8 cellular contexts compared by ENCODE assay signal in genomic region chr12:122421263-122421814, GRCh38. TPM values are rescaled to one million over a fixed set of nuclear protein-coding genes. Genes with fewer than 3 reads are reported as not detected.
DNase-seq lines count a peak whose midpoint lies in the region; ATAC-seq and TF ChIP-seq lines count a peak whose summit lies in the region.

No MANE protein-coding gene starts in this region.

- H3K36me3 Mint-ChIP-seq in activated B cell treated with CpG ODN at 0.5 μM for 24 hours (ENCODE audit: low read depth) (peaks cover 5% of the 10 kb centered on the region), natural killer cell (no peaks in the 10 kb centered on the region)

- peak overlapping the region; percentile 80 for H3K4me3 ChIP-seq in MM.1S (ENCODE audit: low read length)

- no peaks in the 10 kb centered on the region for H3K27me3 ChIP-seq in MM.1S (replicated peaks; ENCODE audit: insufficient read depth, low read length)

- no peaks in the 10 kb centered on the region; the same call in 1 of the 2 replicates for H3K4me1 ChIP-seq in MM.1S (ENCODE audit: low read length)

- H3K9me3 ChIP-seq in MM.1S (replicated peaks; ENCODE audit: insufficient read depth, low read length): no peaks in the 10 kb centered on the region

- intact Hi-C loops in activated B cell treated with CpG ODN at 0.5 μM for 24 hours (cut with micrococcal nuclease) (loop anchor here (1.0 to 5.0 kb wide), 4 partner anchors 8 to 154 kb away; partner anchors contain the start of gene VPS33A), natural killer cell (cut with micrococcal nuclease) (no loop called here)

- DNase-seq in DMS 273 (lab: John Stamatoyannopoulos, UW; ENCODE audit: unreplicated experiment): peak; percentile 78
- no peak for DNase-seq in DMS 273 treated with DMSO at 0.1 percent for 48 hours (lab: John Stamatoyannopoulos, UW)
- DNase-seq in MM.1S: peak; percentile 14
- no peak for DNase-seq in activated B cell treated with CpG ODN at 0.5 μM for 24 hours
- DNase-seq in fibroblast of gingiva (ENCODE audit: low read depth): peak; percentile 41
- no peak for DNase-seq in natural killer cell

- no peaks in the 10 kb centered on the region for H3K9me3 Mint-ChIP-seq in activated B cell treated with CpG ODN at 0.5 μM for 24 hours
- no peaks in the 10 kb centered on the region for H3K9me3 Mint-ChIP-seq in natural killer cell

- TF ChIP-seq CTCF in MM.1S (IDR thresholded peaks at IDR 0.05; ENCODE audit: low read length) (no peak), activated B cell treated with CpG ODN at 0.5 μM for 24 hours (IDR thresholded peaks at IDR 0.05) (no peak), natural killer cell (IDR thresholded peaks at IDR 0.05) (no peak)

- peaks cover 32% of the 10 kb centered on the region for H3K79me2 ChIP-seq in MM.1S (ENCODE audit: low read length)

- H3F3A ChIP-seq in MM.1S (ENCODE audit: insufficient read depth, low read length): no peaks in the 10 kb centered on the region

- POLR2A ChIA-PET in activated B cell treated with CpG ODN at 0.5 μM for 24 hours (lab: Charles Lee): interaction anchor here (0.8 to 1.8 kb wide), 9 partner anchors 9 to 352 kb away, joined by 3 to 13 read pairs (median 5); partner anchors contain the start of gene ZCCHC8

- H3K4me1 Mint-ChIP-seq in activated B cell treated with CpG ODN at 0.5 μM for 24 hours (peaks cover 66% of the 10 kb centered on the region), natural killer cell (peaks cover 13 to 23% of the 10 kb centered on the region in 2 donors)

- H3K27ac Mint-ChIP-seq in activated B cell treated with CpG ODN at 0.5 μM for 24 hours: peak overlapping the region; percentile 90
- H3K27ac Mint-ChIP-seq in natural killer cell: peak overlapping the region; percentile 77 to 85

- H3K27ac ChIP-seq in MM.1S (ENCODE audit: low read length): peak overlapping the region; percentile 25; the same call in 1 of the 2 replicates

- H3K9me2 ChIP-seq in MM.1S (replicated peaks; ENCODE audit: insufficient read depth, low read length): no peaks in the 10 kb centered on the region

- H3K9ac ChIP-seq in MM.1S (ENCODE audit: low read length): peak overlapping the region; percentile 74; the same call in 1 of the 2 replicates

- H3K27me3 Mint-ChIP-seq in activated B cell treated with CpG ODN at 0.5 μM for 24 hours: no peaks in the 10 kb centered on the region
- no peaks in the 10 kb centered on the region for H3K27me3 Mint-ChIP-seq in natural killer cell (ENCODE audit: low read depth in 2 of 2)

- no peaks in the 10 kb centered on the region for H3K36me3 ChIP-seq in MM.1S (replicated peaks; ENCODE audit: insufficient read depth, low read length)

- H3K4me3 Mint-ChIP-seq in activated B cell treated with CpG ODN at 0.5 μM for 24 hours (peak overlapping the region; percentile 91), natural killer cell (peak overlapping the region; percentile 94)

- ATAC-seq in activated B cell treated with CpG ODN at 0.5 μM for 24 hours (ENCODE audit: low read depth): peak; percentile 26
- ATAC-seq in natural killer cell: peak in 1 of 3 donors; percentile 21
- no peak for ATAC-seq in HG02870 (IDR thresholded peaks at IDR 0.05; ENCODE audit: unreplicated experiment)
- no peak for ATAC-seq in GM21825 (IDR thresholded peaks at IDR 0.05; ENCODE audit: unreplicated experiment)

- no peaks in the 10 kb centered on the region for H4K20me1 ChIP-seq in MM.1S (ENCODE audit: insufficient read depth, low read length)

- peak overlapping the region; percentile 78 for H2AFZ ChIP-seq in MM.1S (ENCODE audit: low read length)

- CTCF ChIA-PET in activated B cell treated with CpG ODN at 0.5 μM for 24 hours (lab: Charles Lee): interaction anchor here (0.6 to 2.9 kb wide), 6 partner anchors 15 to 79 kb away, joined by 3 to 36 read pairs (median 4); no protein-coding TSS in a partner anchor

- peak overlapping the region; percentile 59 for H3K4me2 ChIP-seq in MM.1S (ENCODE audit: low read depth, low read length)

RNA-seq across cellular contexts. Expression of gene CLIP1, which starts 1.1 kb away (rescaled TPM):
- total RNA-seq in activated B cell treated with CpG ODN at 0.5 μM for 24 hours: 58.6 and 63.2 TPM in 2 replicates
- total RNA-seq in natural killer cell: 10 to 100 TPM; 67.1 to 88.5 (median 69.1) TPM

Comparison
In these comparisons a context has a peak if more than half of its experiments do, and no peak if none do; other contexts are left out.
1. DNase-seq: peak in DMS 273 (single experiment), MM.1S (single experiment) and fibroblast of gingiva (single experiment); none in DMS 273 treated with DMSO at 0.1 percent for 48 hours (single experiment), activated B cell treated with CpG ODN at 0.5 μM for 24 hours (single experiment) and natural killer cell (single experiment).